In the genomic region with DNA sequence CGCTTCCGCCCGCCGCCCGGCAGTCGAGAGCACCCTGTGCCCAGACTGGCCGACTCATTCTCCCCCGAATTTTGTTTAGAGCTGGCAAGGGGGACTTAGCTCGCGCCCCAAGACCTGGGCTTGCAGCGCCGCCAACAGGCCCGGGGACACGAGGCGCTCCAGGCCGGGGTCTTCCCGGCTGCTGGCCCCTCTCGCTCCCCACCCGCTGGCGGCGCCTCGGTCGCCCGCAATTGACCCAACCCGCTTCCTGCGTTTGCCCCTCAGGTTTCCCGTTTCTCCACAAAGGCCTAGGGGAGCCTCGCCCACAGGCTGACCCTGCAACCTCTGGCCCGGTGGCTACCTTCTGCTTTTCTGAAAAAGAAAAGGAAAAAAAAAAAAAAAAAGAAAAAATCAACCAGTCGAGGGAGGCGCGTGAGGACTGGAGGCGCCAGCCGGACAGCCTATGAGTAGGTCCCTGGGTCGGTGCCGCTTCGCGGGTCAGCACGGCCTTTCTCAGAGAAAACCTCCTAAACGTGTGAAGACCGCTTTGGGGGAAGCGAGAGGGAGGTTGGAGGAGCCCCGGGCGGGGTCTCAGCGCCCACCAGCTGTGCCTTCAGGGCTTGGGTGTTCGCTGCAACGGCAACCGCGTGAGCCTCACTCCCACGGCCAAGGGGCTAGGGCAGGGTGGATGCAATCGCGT, we compare ENCODE assay signal across 1 cellular context.
TF ChIP-seq lines count a peak whose summit lies in the region.

No MANE protein-coding gene starts in this region.

TF ChIP-seq in H1, 55 proteins besides CTCF, POLR2A, EP300 and RAD21:
- TF ChIP-seq TAF7 (optimal IDR thresholded peaks at IDR 0.05; ENCODE audit: borderline replicate concordance, low read depth, low read length) (peak; percentile 54), CBX5 (IDR thresholded peaks at IDR 0.05; ENCODE audit: low read depth, low read length) (no peak), KDM5A (IDR thresholded peaks at IDR 0.05; ENCODE audit: low read length) (no peak), YY1 (IDR thresholded peaks at IDR 0.05; ENCODE audit: low read depth, low read length) (no peak), KDM4A (IDR thresholded peaks at IDR 0.05; ENCODE audit: low read depth, low read length, severe bottlenecking) (peak; percentile 61), ASH2L (IDR thresholded peaks at IDR 0.05; ENCODE audit: low read length) (peak; percentile 34), SUZ12 (IDR thresholded peaks at IDR 0.05; ENCODE audit: low read length) (peak; percentile 74), SP4 (IDR thresholded peaks at IDR 0.05; ENCODE audit: low read length) (no peak), KDM1A (IDR thresholded peaks at IDR 0.05; ENCODE audit: borderline replicate concordance, low read length) (no peak), GTF2F1 (IDR thresholded peaks at IDR 0.05; ENCODE audit: borderline replicate concordance, low read depth, low read length) (no peak), RNF2 (IDR thresholded peaks at IDR 0.05; ENCODE audit: borderline replicate concordance, low read depth, low read length, missing control alignments, poor library complexity, severe bottlenecking) (peak; percentile 85), EZH2 (IDR thresholded peaks at IDR 0.05; ENCODE audit: low read depth, low read length, severe bottlenecking) (peak; percentile 30), SRF (IDR thresholded peaks at IDR 0.05; ENCODE audit: low read depth, low read length) (no peak), HDAC6 (IDR thresholded peaks at IDR 0.05; ENCODE audit: low read depth, low read length) (no peak), EGR1 (IDR thresholded peaks at IDR 0.05; ENCODE audit: borderline replicate concordance, low read depth, low read length) (peak; percentile 18; the same call in 1 of the 2 replicates), POLR2AphosphoS5 (IDR thresholded peaks at IDR 0.05; ENCODE audit: low read depth, low read length) (no peak), CTBP2 (IDR thresholded peaks at IDR 0.05; ENCODE audit: borderline replicate concordance, insufficient read depth, insufficient read length, low read length) (peak; percentile 89), BCL11A (IDR thresholded peaks at IDR 0.05; ENCODE audit: low read depth in 2 of 2, low read length in 2 of 2) (no peak), JUN (IDR thresholded peaks at IDR 0.05; ENCODE audit: low read depth, low read length) (no peak), SAP30 (IDR thresholded peaks at IDR 0.05; ENCODE audit: insufficient read depth, insufficient replicate concordance, low read length) (no peak), BRCA1 (IDR thresholded peaks at IDR 0.05; ENCODE audit: low read depth, low read length) (no peak), TBP (IDR thresholded peaks at IDR 0.05; ENCODE audit: low read depth, low read length) (no peak)
- TF ChIP-seq, protein P1, sequence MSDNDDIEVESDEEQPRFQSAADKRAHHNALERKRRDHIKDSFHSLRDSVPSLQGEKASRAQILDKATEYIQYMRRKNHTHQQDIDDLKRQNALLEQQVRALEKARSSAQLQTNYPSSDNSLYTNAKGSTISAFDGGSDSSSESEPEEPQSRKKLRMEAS (IDR thresholded peaks at IDR 0.05) = peak; percentile 51
- TF ChIP-seq, protein P2, sequence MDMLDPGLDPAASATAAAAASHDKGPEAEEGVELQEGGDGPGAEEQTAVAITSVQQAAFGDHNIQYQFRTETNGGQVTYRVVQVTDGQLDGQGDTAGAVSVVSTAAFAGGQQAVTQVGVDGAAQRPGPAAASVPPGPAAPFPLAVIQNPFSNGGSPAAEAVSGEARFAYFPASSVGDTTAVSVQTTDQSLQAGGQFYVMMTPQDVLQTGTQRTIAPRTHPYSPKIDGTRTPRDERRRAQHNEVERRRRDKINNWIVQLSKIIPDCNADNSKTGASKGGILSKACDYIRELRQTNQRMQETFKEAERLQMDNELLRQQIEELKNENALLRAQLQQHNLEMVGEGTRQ (IDR thresholded peaks at IDR 0.05; ENCODE audit: low read length) = no peak
- TF ChIP-seq, protein P3, sequence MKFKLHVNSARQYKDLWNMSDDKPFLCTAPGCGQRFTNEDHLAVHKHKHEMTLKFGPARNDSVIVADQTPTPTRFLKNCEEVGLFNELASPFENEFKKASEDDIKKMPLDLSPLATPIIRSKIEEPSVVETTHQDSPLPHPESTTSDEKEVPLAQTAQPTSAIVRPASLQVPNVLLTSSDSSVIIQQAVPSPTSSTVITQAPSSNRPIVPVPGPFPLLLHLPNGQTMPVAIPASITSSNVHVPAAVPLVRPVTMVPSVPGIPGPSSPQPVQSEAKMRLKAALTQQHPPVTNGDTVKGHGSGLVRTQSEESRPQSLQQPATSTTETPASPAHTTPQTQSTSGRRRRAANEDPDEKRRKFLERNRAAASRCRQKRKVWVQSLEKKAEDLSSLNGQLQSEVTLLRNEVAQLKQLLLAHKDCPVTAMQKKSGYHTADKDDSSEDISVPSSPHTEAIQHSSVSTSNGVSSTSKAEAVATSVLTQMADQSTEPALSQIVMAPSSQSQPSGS (IDR thresholded peaks at IDR 0.05; ENCODE audit: low read length) = no peak
- TF ChIP-seq, protein P4, sequence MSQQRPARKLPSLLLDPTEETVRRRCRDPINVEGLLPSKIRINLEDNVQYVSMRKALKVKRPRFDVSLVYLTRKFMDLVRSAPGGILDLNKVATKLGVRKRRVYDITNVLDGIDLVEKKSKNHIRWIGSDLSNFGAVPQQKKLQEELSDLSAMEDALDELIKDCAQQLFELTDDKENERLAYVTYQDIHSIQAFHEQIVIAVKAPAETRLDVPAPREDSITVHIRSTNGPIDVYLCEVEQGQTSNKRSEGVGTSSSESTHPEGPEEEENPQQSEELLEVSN (IDR thresholded peaks at IDR 0.05) = peak; percentile 75
- TF ChIP-seq, protein P5, sequence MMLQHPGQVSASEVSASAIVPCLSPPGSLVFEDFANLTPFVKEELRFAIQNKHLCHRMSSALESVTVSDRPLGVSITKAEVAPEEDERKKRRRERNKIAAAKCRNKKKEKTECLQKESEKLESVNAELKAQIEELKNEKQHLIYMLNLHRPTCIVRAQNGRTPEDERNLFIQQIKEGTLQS (IDR thresholded peaks at IDR 0.05; ENCODE audit: insufficient read depth, low read depth, low read length) = no peak
- TF ChIP-seq, protein P6, sequence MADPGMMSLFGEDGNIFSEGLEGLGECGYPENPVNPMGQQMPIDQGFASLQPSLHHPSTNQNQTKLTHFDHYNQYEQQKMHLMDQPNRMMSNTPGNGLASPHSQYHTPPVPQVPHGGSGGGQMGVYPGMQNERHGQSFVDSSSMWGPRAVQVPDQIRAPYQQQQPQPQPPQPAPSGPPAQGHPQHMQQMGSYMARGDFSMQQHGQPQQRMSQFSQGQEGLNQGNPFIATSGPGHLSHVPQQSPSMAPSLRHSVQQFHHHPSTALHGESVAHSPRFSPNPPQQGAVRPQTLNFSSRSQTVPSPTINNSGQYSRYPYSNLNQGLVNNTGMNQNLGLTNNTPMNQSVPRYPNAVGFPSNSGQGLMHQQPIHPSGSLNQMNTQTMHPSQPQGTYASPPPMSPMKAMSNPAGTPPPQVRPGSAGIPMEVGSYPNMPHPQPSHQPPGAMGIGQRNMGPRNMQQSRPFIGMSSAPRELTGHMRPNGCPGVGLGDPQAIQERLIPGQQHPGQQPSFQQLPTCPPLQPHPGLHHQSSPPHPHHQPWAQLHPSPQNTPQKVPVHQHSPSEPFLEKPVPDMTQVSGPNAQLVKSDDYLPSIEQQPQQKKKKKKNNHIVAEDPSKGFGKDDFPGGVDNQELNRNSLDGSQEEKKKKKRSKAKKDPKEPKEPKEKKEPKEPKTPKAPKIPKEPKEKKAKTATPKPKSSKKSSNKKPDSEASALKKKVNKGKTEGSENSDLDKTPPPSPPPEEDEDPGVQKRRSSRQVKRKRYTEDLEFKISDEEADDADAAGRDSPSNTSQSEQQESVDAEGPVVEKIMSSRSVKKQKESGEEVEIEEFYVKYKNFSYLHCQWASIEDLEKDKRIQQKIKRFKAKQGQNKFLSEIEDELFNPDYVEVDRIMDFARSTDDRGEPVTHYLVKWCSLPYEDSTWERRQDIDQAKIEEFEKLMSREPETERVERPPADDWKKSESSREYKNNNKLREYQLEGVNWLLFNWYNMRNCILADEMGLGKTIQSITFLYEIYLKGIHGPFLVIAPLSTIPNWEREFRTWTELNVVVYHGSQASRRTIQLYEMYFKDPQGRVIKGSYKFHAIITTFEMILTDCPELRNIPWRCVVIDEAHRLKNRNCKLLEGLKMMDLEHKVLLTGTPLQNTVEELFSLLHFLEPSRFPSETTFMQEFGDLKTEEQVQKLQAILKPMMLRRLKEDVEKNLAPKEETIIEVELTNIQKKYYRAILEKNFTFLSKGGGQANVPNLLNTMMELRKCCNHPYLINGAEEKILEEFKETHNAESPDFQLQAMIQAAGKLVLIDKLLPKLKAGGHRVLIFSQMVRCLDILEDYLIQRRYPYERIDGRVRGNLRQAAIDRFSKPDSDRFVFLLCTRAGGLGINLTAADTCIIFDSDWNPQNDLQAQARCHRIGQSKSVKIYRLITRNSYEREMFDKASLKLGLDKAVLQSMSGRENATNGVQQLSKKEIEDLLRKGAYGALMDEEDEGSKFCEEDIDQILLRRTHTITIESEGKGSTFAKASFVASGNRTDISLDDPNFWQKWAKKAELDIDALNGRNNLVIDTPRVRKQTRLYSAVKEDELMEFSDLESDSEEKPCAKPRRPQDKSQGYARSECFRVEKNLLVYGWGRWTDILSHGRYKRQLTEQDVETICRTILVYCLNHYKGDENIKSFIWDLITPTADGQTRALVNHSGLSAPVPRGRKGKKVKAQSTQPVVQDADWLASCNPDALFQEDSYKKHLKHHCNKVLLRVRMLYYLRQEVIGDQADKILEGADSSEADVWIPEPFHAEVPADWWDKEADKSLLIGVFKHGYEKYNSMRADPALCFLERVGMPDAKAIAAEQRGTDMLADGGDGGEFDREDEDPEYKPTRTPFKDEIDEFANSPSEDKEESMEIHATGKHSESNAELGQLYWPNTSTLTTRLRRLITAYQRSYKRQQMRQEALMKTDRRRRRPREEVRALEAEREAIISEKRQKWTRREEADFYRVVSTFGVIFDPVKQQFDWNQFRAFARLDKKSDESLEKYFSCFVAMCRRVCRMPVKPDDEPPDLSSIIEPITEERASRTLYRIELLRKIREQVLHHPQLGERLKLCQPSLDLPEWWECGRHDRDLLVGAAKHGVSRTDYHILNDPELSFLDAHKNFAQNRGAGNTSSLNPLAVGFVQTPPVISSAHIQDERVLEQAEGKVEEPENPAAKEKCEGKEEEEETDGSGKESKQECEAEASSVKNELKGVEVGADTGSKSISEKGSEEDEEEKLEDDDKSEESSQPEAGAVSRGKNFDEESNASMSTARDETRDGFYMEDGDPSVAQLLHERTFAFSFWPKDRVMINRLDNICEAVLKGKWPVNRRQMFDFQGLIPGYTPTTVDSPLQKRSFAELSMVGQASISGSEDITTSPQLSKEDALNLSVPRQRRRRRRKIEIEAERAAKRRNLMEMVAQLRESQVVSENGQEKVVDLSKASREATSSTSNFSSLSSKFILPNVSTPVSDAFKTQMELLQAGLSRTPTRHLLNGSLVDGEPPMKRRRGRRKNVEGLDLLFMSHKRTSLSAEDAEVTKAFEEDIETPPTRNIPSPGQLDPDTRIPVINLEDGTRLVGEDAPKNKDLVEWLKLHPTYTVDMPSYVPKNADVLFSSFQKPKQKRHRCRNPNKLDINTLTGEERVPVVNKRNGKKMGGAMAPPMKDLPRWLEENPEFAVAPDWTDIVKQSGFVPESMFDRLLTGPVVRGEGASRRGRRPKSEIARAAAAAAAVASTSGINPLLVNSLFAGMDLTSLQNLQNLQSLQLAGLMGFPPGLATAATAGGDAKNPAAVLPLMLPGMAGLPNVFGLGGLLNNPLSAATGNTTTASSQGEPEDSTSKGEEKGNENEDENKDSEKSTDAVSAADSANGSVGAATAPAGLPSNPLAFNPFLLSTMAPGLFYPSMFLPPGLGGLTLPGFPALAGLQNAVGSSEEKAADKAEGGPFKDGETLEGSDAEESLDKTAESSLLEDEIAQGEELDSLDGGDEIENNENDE (IDR thresholded peaks at IDR 0.05; ENCODE audit: insufficient replicate concordance, low read length) = no peak
